Comparison of ENCODE assay signal across 24 cellular contexts in the genomic region with DNA sequence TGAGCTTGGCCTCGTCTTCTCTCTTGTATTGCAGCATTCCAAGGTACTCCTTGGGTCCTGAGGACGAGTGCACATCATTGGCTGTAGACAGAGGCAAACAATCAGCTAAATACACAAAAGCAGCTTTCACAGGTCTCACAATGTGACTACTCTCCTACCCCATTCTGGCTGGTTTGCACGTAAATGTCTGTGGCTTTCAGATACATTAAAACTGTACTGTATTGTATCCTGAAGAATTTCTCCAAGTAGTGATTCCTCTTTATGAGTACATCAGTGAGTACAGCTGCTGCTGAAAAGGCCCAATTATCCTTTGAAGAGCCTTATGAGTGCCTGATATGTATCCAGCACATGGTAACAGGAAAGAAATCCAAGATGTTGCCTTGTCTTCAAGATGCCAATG.
"Had no signal": no experiment of that assay in that cellular context is flagged by ENCODE, and none has a peak within 500 bp of the region (broad histone marks: within the 10 kb centered on the region; RNA-seq: fewer than 3 reads in every experiment).

No MANE protein-coding gene starts in this region.

- H3K4me2 ChIP-seq: hepatocyte had no signal

- H2AFZ ChIP-seq: hepatocyte had no signal

- H3K36me3 Mint-ChIP-seq: naive thymus-derived CD8-positive, alpha-beta T cell; stimulated activated naive B cell treated with anti-CD40 and anti-IgM and Interleukin-4, amounts not matched to agents 10 μg/mL and 1 μg/mL and 100 μg/mL, for 72 hours had no signal

- H3K9me3 Mint-ChIP-seq: naive thymus-derived CD8-positive, alpha-beta T cell; nephron; stimulated activated naive B cell treated with anti-CD40 and anti-IgM and Interleukin-4, amounts not matched to agents 10 μg/mL and 1 μg/mL and 100 μg/mL, for 72 hours had no signal

- DNase-seq: islet precursor cell; left ventricle myocardium inferior; midbrain; mucosa of descending colon; naive thymus-derived CD8-positive, alpha-beta T cell; ovary; right lobe of liver; stimulated activated CD4-positive, alpha-beta T cell treated with anti-CD3 and anti-CD28 coated beads, Interleukin-12 subunit alpha, Interleukin-12 subunit beta, amount 100 ng/mL, for 4 hours; stimulated activated CD4-positive, alpha-beta T cell treated with anti-CD3 and anti-CD28 coated beads, Interleukin-15, amount 100 ng/mL, for 24 hours; stimulated activated CD4-positive, alpha-beta T cell treated with anti-CD3 and anti-CD28 coated beads, Interleukin-2, amount 100 ng/mL, for 24 hours; stimulated activated CD4-positive, alpha-beta T cell treated with anti-CD3 and anti-CD28 coated beads, Interleukin-4, amount 100 ng/mL, for 1 hour; stimulated activated naive B cell treated with anti-CD40 and anti-IgM and Interleukin-4, amounts not matched to agents 10 μg/mL and 1 μg/mL and 100 μg/mL, for 72 hours; stimulated activated naive CD8-positive, alpha-beta T cell treated with anti-CD3 and anti-CD28 coated beads, Interleukin-15, Interleukin-2, amounts not matched to agents 100 U/mL and 50 U/mL, for 24 hours; stomach; tibial artery; trophoblast cell; upper lobe of right lung had no signal

- H3K79me2 ChIP-seq: hepatocyte had no signal

- ATAC-seq: mucosa of descending colon; naive thymus-derived CD8-positive, alpha-beta T cell; right lobe of liver; stimulated activated naive B cell treated with anti-CD40 and anti-IgM and Interleukin-4, amounts not matched to agents 10 μg/mL and 1 μg/mL and 100 μg/mL, for 72 hours; stimulated activated naive CD8-positive, alpha-beta T cell treated with anti-CD3 and anti-CD28 coated beads, Interleukin-15, Interleukin-2, amounts not matched to agents 100 U/mL and 50 U/mL, for 24 hours; upper lobe of right lung had no signal

- H3K4me3 Mint-ChIP-seq: naive thymus-derived CD8-positive, alpha-beta T cell; nephron; stimulated activated naive B cell treated with anti-CD40 and anti-IgM and Interleukin-4, amounts not matched to agents 10 μg/mL and 1 μg/mL and 100 μg/mL, for 72 hours had no signal

- H3K27ac ChIP-seq: hepatocyte, left ventricle myocardium inferior, ovary, right atrium auricular region, right lobe of liver, skin epidermis, stomach, thoracic aorta, tibial artery, upper lobe of right lung had no signal

- H3K27ac Mint-ChIP-seq: progenitor cell of endocrine pancreas; stimulated activated naive B cell treated with anti-CD40 and anti-IgM and Interleukin-4, amounts not matched to agents 10 μg/mL and 1 μg/mL and 100 μg/mL, for 72 hours had no signal

- H3K27me3 Mint-ChIP-seq: naive thymus-derived CD8-positive, alpha-beta T cell; progenitor cell of endocrine pancreas; stimulated activated naive B cell treated with anti-CD40 and anti-IgM and Interleukin-4, amounts not matched to agents 10 μg/mL and 1 μg/mL and 100 μg/mL, for 72 hours had no signal

- H3K9me3 ChIP-seq: left ventricle myocardium inferior, mucosa of descending colon, ovary, right atrium auricular region, right lobe of liver, stomach, thoracic aorta, tibial artery, upper lobe of right lung had no signal

- H3K36me3 ChIP-seq: ovary, thoracic aorta had no signal

- H3K4me1 ChIP-seq: left ventricle myocardium inferior, right atrium auricular region, right lobe of liver, stomach, tibial artery, upper lobe of right lung had no signal

- H3K27me3 ChIP-seq: hepatocyte, ovary, right atrium auricular region, right lobe of liver, stomach, tibial artery, upper lobe of right lung had no signal

- H3K4me3 ChIP-seq: hepatocyte, left ventricle myocardium inferior, lung, mucosa of descending colon, ovary, right atrium auricular region, right lobe of liver, skin epidermis, stomach, thoracic aorta, tibial artery, upper lobe of right lung had no signal
